Comparison of ENCODE assay signal across 2 cellular contexts in the genomic region with DNA sequence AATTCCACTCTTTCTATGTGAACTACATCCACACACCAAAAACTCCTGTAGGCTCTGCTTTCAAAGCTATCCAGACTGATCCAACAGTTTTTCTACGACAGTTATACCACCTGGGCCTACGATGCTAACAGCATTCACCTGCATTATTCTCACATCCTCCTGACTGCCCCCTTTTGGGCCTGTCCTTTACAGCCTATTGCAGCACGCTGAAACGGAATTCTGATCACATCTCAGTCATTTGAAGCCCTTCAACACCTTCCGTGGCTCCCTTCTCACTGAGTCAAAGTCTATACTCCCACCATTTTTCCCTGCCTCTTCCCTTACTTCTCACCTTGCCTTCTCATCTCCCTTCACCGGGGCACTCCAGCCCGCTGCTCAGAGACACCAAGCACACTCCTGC.
TF ChIP-seq lines count a peak whose summit lies in the region.

No MANE protein-coding gene starts in this region.

TF ChIP-seq in GM23338, 12 proteins besides CTCF, POLR2A, EP300 and RAD21:
- TF ChIP-seq NANOG (IDR thresholded peaks at IDR 0.05; ENCODE audit: borderline replicate concordance): no peak
- no peak for TF ChIP-seq JUNB (IDR thresholded peaks at IDR 0.05; ENCODE audit: unreplicated experiment)
- TF ChIP-seq STAT1 (IDR thresholded peaks at IDR 0.05; ENCODE audit: unreplicated experiment): no peak
- no peak for TF ChIP-seq CREB1 (CRISPR knock-in tag; IDR thresholded peaks at IDR 0.05; ENCODE audit: low read depth)
- no peak for TF ChIP-seq EZH2phosphoT487 (IDR thresholded peaks at IDR 0.05; ENCODE audit: unreplicated experiment)

TF ChIP-seq in H1, 55 proteins besides CTCF, POLR2A, EP300 and RAD21:
- TF ChIP-seq ASH2L (IDR thresholded peaks at IDR 0.05; ENCODE audit: low read length) (no peak), NRF1 (IDR thresholded peaks at IDR 0.05; ENCODE audit: low read depth, low read length) (no peak), SIX5 (IDR thresholded peaks at IDR 0.05; ENCODE audit: low read depth, low read length) (no peak)
- TF ChIP-seq, protein P1, sequence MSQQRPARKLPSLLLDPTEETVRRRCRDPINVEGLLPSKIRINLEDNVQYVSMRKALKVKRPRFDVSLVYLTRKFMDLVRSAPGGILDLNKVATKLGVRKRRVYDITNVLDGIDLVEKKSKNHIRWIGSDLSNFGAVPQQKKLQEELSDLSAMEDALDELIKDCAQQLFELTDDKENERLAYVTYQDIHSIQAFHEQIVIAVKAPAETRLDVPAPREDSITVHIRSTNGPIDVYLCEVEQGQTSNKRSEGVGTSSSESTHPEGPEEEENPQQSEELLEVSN (IDR thresholded peaks at IDR 0.05): peak; percentile 66
- TF ChIP-seq, protein P2, sequence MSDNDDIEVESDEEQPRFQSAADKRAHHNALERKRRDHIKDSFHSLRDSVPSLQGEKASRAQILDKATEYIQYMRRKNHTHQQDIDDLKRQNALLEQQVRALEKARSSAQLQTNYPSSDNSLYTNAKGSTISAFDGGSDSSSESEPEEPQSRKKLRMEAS (IDR thresholded peaks at IDR 0.05): peak; percentile 67
TF ChIP-seq in H1: peak in this region for 2.
